In the genomic region with DNA sequence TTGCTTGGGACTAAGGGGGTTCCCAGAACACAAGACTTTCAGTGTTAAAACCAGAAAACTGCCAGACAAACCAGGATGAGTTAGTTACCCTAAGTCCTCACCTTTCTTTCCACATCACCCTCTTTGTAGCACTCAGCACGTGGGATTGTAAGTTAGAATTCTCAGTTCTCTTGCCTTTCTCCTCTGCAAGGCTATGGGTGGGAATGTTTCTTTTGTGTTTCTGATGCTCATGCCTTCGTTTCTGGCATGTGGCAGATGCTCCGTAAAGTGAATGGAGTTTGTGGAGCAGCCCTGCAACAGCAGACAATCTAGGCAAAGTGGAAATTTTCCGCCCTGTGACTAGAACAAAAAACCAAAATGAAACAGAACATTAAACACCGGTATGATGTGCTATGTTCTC, we compare ENCODE assay signal across 1 cellular context.
TF ChIP-seq lines count a peak whose summit lies in the region.

No MANE protein-coding gene starts in this region.

TF ChIP-seq in H1, 55 proteins besides CTCF, POLR2A, EP300 and RAD21:
- TF ChIP-seq, protein P1, sequence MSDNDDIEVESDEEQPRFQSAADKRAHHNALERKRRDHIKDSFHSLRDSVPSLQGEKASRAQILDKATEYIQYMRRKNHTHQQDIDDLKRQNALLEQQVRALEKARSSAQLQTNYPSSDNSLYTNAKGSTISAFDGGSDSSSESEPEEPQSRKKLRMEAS (IDR thresholded peaks at IDR 0.05) = peak; percentile 94
- no peak for TF ChIP-seq KDM5A (IDR thresholded peaks at IDR 0.05; ENCODE audit: low read length)
- 0 out of 4 replicates have a peak, but pooled peaks of 1 of the 2 experiments have one; percentile 41 for TF ChIP-seq HDAC2 (IDR thresholded peaks at IDR 0.05; ENCODE audit: borderline replicate concordance in 1 of 2, low read depth in 2 of 2, low read length in 2 of 2)
- TF ChIP-seq, protein P2, sequence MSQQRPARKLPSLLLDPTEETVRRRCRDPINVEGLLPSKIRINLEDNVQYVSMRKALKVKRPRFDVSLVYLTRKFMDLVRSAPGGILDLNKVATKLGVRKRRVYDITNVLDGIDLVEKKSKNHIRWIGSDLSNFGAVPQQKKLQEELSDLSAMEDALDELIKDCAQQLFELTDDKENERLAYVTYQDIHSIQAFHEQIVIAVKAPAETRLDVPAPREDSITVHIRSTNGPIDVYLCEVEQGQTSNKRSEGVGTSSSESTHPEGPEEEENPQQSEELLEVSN (IDR thresholded peaks at IDR 0.05) = peak; percentile 93
